Comparison of ENCODE assay signal across 16 cellular contexts in the genomic region with DNA sequence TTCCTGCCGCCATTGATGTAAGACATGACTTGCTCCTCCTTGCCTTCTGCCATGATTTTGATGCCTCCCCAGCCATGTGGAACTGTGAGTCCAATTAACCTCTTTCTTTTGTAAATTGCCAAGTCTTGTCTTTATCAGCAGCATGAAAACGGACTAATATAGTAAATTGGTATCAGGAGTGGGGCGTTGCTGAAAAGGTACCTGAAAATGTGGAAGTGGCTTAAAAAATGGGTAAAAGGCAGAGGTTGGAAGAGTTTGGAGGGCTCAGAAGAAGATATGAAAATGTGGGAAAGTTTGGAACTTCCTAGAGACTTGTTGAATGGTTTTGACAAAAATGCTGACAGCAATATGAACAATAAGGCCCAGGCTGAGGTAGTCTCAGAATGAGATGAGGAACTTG.
DNase-seq lines count a peak whose midpoint lies in the region; TF ChIP-seq lines count a peak whose summit lies in the region.
"Had no signal": no experiment of that assay in that cellular context is flagged by ENCODE, and none has a peak within 500 bp of the region (broad histone marks: within the 10 kb centered on the region; RNA-seq: fewer than 3 reads in every experiment).

No MANE protein-coding gene starts in this region.

- H3K27me3 Mint-ChIP-seq in Caco-2 (ENCODE audit: insufficient read depth, unreplicated experiment), result no peaks in the 10 kb centered on the region
- H3K27me3 Mint-ChIP-seq in endothelial cell (ENCODE audit: unreplicated experiment), result peaks cover 1% of the 10 kb centered on the region
- H3K27me3 Mint-ChIP-seq: B cell; CD4-positive, CD25-positive, alpha-beta regulatory T cell had no signal

- peaks cover 56% of the 10 kb centered on the region for H3K36me3 Mint-ChIP-seq in Caco-2 (ENCODE audit: insufficient read depth, unreplicated experiment)
- H3K36me3 Mint-ChIP-seq in endothelial cell (ENCODE audit: low read depth, unreplicated experiment), result peaks cover 42% of the 10 kb centered on the region

- H3K4me1 Mint-ChIP-seq in Caco-2 (ENCODE audit: low read depth, unreplicated experiment) (peaks cover 21% of the 10 kb centered on the region), endothelial cell (ENCODE audit: unreplicated experiment) (no peaks in the 10 kb centered on the region)

- H3K27ac Mint-ChIP-seq in Caco-2 (ENCODE audit: unreplicated experiment) (peak overlapping the region; percentile 1), endothelial cell (ENCODE audit: unreplicated experiment) (no peak overlapping the region)
- H3K27ac Mint-ChIP-seq: B cell; CD4-positive, CD25-positive, alpha-beta regulatory T cell; CD8-positive, alpha-beta T cell had no signal

- H3K27me3 ChIP-seq in Caco-2 (replicated peaks; ENCODE audit: control insufficient read depth, insufficient read depth, low read length) (no peaks in the 10 kb centered on the region), stomach (no peaks in the 10 kb centered on the region)
- H3K27me3 ChIP-seq: BLaER1 had no signal

- peak overlapping the region; percentile 0 for H3K4me3 Mint-ChIP-seq in Caco-2 (ENCODE audit: unreplicated experiment)
- H3K4me3 Mint-ChIP-seq in endothelial cell (ENCODE audit: unreplicated experiment), result peak overlapping the region; percentile 79
- H3K4me3 Mint-ChIP-seq: B cell; CD8-positive, alpha-beta T cell had no signal

- H3K4me1 ChIP-seq in Caco-2, result peaks cover 26% of the 10 kb centered on the region
- no peaks in the 10 kb centered on the region for H3K4me1 ChIP-seq in HEK293 (ENCODE audit: control insufficient read depth, insufficient read depth, low read length)
- peaks cover 0 to 5% (median 0%) of the 10 kb centered on the region in 4 donors for H3K4me1 ChIP-seq in stomach
- H3K4me1 ChIP-seq: BLaER1, HAP-1 had no signal

- WGBS in stomach, 5 donors, result 95 to 99% (median 97%) methylated on average over 3 of the region's 3 CpGs

- no peak for TF ChIP-seq POLR2A in stomach (IDR thresholded peaks at IDR 0.05)

- POLR2A ChIA-PET in Caco-2 (lab: Charles Lee) (no interaction called here), HEK293 (lab: Yijun Ruan, JAX) (no interaction called here)

- DNase-seq in Caco-2 (no peak), endothelial cell (ENCODE audit: low spot score) (no peak), stomach (no peak), glomerular visceral epithelial cell (ENCODE audit: extremely low spot score) (no peak), NOMO-1 treated with DMSO at 0.1 percent for 48 hours (lab: John Stamatoyannopoulos, UW; ENCODE audit: unreplicated experiment) (no peak)
- DNase-seq: CD4-positive, CD25-positive, alpha-beta regulatory T cell; CD8-positive, alpha-beta T cell; DMS53; DMS79 treated with DMSO at 0.1 percent for 48 hours; GF-D8; GOT3 had no signal

- H3K36me3 ChIP-seq in Caco-2 (ENCODE audit: control insufficient read depth, insufficient read depth, low read length), result peaks cover 15% of the 10 kb centered on the region
- H3K36me3 ChIP-seq in HEK293 (ENCODE audit: control insufficient read depth in 2 of 2, insufficient read depth in 1 of 2, low read length in 2 of 2), result peaks cover 0 to 11% of the 10 kb centered on the region in 2 experiments; a peak in 1 of 3 replicates
- peaks cover 7 to 41% (median 39%) of the 10 kb centered on the region in 4 donors for H3K36me3 ChIP-seq in stomach
- H3K36me3 ChIP-seq: HAP-1 had no signal

- TF ChIP-seq EP300 in stomach (IDR thresholded peaks at IDR 0.05), result no peak

- H3K9me3 ChIP-seq in Caco-2 (peaks cover 24% of the 10 kb centered on the region), HEK293 (ENCODE audit: control insufficient read depth, insufficient read depth, low read depth, low read length) (no peaks in the 10 kb centered on the region), stomach (peaks cover 9 to 16% (median 14%) of the 10 kb centered on the region in 4 donors)

- no TSS peak for BruUV-seq in Caco-2 (replicated peaks; lab: Mats Ljungman, UMichigan)

- CTCF ChIA-PET in Caco-2 (lab: Charles Lee) (no interaction called here), HEK293 (lab: Yijun Ruan, JAX) (interaction anchor here (0.6 to 0.7 kb wide), 2 partner anchors 36 to 84 kb away, joined by 3 read pairs; no protein-coding TSS in a partner anchor)

- no peak overlapping the region for H3K4me3 ChIP-seq in Caco-2 (ENCODE audit: low read depth, low read length)
- no peak overlapping the region for H3K4me3 ChIP-seq in HEK293 (ENCODE audit: low read depth, low read length)
- no peak overlapping the region for H3K4me3 ChIP-seq in stomach
- H3K4me3 ChIP-seq: HAP-1 had no signal

- intact Hi-C loops in Caco-2 (cut with micrococcal nuclease; ENCODE audit: unreplicated experiment) (no loop called here), stomach (cut with DNase I; ENCODE audit: low total_unique reads) (no loop called here)

- H3K27ac ChIP-seq in HEK293 (ENCODE audit: extremely low read depth, low read depth, low read length), result no peak overlapping the region
- no peak overlapping the region for H3K27ac ChIP-seq in stomach
- H3K27ac ChIP-seq: BLaER1, C4-2B had no signal

- no peak for TF ChIP-seq CTCF in Caco-2 (IDR thresholded peaks at IDR 0.05; ENCODE audit: insufficient read depth in 1 of 2, low read depth in 1 of 2, low read length in 1 of 2, severe bottlenecking in 1 of 2, unreplicated experiment in 1 of 2)
- TF ChIP-seq CTCF in HEK293 (tag by site-specific recombination; IDR thresholded peaks at IDR 0.05), result no peak
- TF ChIP-seq CTCF in endothelial cell (IDR thresholded peaks at IDR 0.05; ENCODE audit: unreplicated experiment), result no peak
- TF ChIP-seq CTCF in stomach (IDR thresholded peaks at IDR 0.05), result no peak

- H3K9me3 Mint-ChIP-seq in Caco-2 (ENCODE audit: unreplicated experiment) (peaks cover 33% of the 10 kb centered on the region), endothelial cell (ENCODE audit: unreplicated experiment) (peaks cover 12% of the 10 kb centered on the region)

TF ChIP-seq in HEK293, 187 proteins besides CTCF, POLR2A, EP300 and RAD21:
- no peak for TF ChIP-seq IKZF3 (tag by site-specific recombination; IDR thresholded peaks at IDR 0.05)
- peak; percentile 97 for TF ChIP-seq ZNF707 (tag by site-specific recombination; IDR thresholded peaks at IDR 0.05)
- peak; percentile 20 for TF ChIP-seq SETDB1 (IDR thresholded peaks at IDR 0.05; ENCODE audit: insufficient read length, low read length)
- no peak for TF ChIP-seq ZNF184 (tag by site-specific recombination; IDR thresholded peaks at IDR 0.05)
